Comparison of ENCODE assay signal across 34 cellular contexts in genomic region chr5:13643196-13643595, GRCh38.
"Had no signal": no experiment of that assay in that cellular context is flagged by ENCODE, and none has a peak within 500 bp of the region (broad histone marks: within the 10 kb centered on the region; RNA-seq: fewer than 3 reads in every experiment).

No MANE protein-coding gene starts in this region.

- H3K36me3 ChIP-seq: MG63 had no signal

- DNase-seq: Karpas-422, Kasumi-1, MG63, MM.1S, MV-4-11, NCI-H1048, NCI-H1092, NCI-H1092 treated with DMSO at 0.1 percent for 48 hours, NCI-H1105, NCI-H1105 treated with DMSO at 0.1 percent for 48 hours, NCI-H1417, NCI-H1417 treated with DMSO at 0.1 percent for 48 hours, NCI-H1436, NCI-H1436 treated with DMSO at 0.1 percent for 48 hours, NCI-H146, NCI-H1694, NCI-H1694 treated with DMSO at 0.1 percent for 48 hours, NCI-H187, NCI-H187 treated with DMSO at 0.1 percent for 48 hours, NCI-H1930, NCI-H2029, NCI-H2029 treated with DMSO at 0.1 percent for 48 hours, NCI-H2081, NCI-H2081 treated with DMSO at 0.1 percent for 48 hours, NCI-H2107, NCI-H2171, NCI-H2171 treated with DMSO at 0.1 percent for 48 hours, NCI-H2227 treated with DMSO at 0.1 percent for 48 hours, NCI-H226, NCI-H345, NCI-H446, NCI-H446 treated with DMSO at 0.1 percent for 48 hours, NCI-H510A, NCI-H510A treated with DMSO at 0.1 percent for 48 hours had no signal

- H3K9me3 ChIP-seq: MG63 had no signal

- H3K4me3 ChIP-seq: MG63 had no signal
